ENCODE assay signal across 1 cellular context in the genomic region with DNA sequence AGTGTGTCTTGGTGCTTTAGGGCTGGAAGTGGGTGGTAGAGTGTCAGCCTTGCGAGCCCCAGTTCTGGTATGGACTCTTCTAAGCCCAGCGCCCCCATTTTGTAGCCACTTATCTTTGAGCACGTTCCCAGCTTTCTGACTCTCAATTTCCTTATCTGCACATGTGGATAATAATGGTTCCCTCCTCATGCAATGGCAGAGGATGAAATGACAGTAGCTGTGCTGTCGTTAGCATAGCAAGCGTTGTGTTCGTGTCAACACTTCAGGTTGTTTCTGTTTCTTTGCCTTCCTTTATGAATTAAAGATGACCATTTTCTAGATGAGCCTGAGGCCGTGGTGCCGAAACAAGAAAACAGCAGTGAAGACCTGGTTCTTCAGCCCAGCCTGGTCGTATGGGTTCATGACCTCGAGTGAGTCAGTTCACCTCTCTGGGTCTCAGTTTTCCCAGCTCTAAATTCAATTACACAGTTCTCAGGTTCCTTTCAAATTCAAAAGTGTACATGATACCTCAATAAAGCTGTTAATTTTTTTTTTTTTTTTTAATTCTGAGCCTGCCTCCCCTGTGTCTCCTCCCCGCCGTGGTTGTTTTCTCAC.
TF ChIP-seq lines count a peak whose summit lies in the region.

No MANE protein-coding gene starts in this region.

TF ChIP-seq in K562, 482 proteins besides CTCF, POLR2A, EP300 and RAD21 (continues in another document):
- TF ChIP-seq, protein P1, sequence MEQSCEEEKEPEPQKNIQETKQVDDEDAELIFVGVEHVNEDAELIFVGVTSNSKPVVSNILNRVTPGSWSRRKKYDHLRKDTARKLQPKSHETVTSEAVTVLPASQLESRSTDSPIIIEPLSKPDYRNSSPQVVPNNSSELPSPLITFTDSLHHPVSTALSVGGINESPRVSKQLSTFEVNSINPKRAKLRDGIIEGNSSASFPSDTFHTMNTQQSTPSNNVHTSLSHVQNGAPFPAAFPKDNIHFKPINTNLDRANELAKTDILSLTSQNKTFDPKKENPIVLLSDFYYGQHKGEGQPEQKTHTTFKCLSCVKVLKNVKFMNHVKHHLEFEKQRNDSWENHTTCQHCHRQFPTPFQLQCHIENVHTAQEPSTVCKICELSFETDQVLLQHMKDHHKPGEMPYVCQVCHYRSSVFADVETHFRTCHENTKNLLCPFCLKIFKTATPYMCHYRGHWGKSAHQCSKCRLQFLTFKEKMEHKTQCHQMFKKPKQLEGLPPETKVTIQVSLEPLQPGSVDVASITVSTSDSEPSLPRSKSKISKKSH (CRISPR knock-in tag; IDR thresholded peaks at IDR 0.05): no peak
- TF ChIP-seq MYBL2 (IDR thresholded peaks at IDR 0.05; ENCODE audit: low read depth) (no peak), MYBL2 (CRISPR knock-in tag; IDR thresholded peaks at IDR 0.05; ENCODE audit: borderline replicate concordance) (no peak), ZNF717 (CRISPR knock-in tag; IDR thresholded peaks at IDR 0.05) (no peak), SMAD2 (IDR thresholded peaks at IDR 0.05; ENCODE audit: low read depth, low read length) (no peak), GTF2B (IDR thresholded peaks at IDR 0.05; ENCODE audit: extremely low read depth, insufficient read length) (no peak), DPF2 (IDR thresholded peaks at IDR 0.05) (peak; percentile 58; the same call in 1 of the 2 replicates), DACH1 (IDR thresholded peaks at IDR 0.05; ENCODE audit: partially characterized antibody) (no peak), ZNF395 (CRISPR knock-in tag; IDR thresholded peaks at IDR 0.05) (peak; percentile 56; the same call in 1 of the 2 replicates), CBFA2T3 (IDR thresholded peaks at IDR 0.05) (0 out of 2 replicates have a peak, but pooled peaks have one; percentile 16), ZNF184 (CRISPR knock-in tag; IDR thresholded peaks at IDR 0.05) (no peak), POLR3G (IDR thresholded peaks at IDR 0.05; ENCODE audit: extremely low read depth, insufficient read length, insufficient replicate concordance) (no peak), ARID3A (IDR thresholded peaks at IDR 0.05; ENCODE audit: borderline replicate concordance, low read depth, low read length) (0 out of 2 replicates have a peak, but pooled peaks have one; percentile 14), HMGXB4 (CRISPR knock-in tag; IDR thresholded peaks at IDR 0.05) (no peak), SIRT6 (IDR thresholded peaks at IDR 0.05; ENCODE audit: low read depth, low read length) (no peak), BHLHE40 (IDR thresholded peaks at IDR 0.05; ENCODE audit: low read length) (peak; percentile 56; the same call in 1 of the 2 replicates), L3MBTL2 (IDR thresholded peaks at IDR 0.05) (peak; percentile 62; the same call in 1 of the 2 replicates), SMARCE1 (IDR thresholded peaks at IDR 0.05) (0 out of 2 replicates have a peak, but pooled peaks have one; percentile 11), NR2C1 (IDR thresholded peaks at IDR 0.05) (0 out of 2 replicates have a peak, but pooled peaks have one; percentile 36), NR2C1 (tag; IDR thresholded peaks at IDR 0.05) (peak; percentile 62; the same call in 1 of the 2 replicates), PHB2 (IDR thresholded peaks at IDR 0.05; ENCODE audit: low read depth) (no peak), CREB3 (tag; conservative IDR thresholded peaks at IDR 0.05; ENCODE audit: low read depth) (0 out of 2 replicates have a peak, but pooled peaks have one; percentile 15), MYC (IDR thresholded peaks at IDR 0.05; ENCODE audit: low read depth, low read length) (0 out of 2 replicates have a peak, but pooled peaks have one; percentile 51), MYC (CRISPR knock-in tag; IDR thresholded peaks at IDR 0.05; ENCODE audit: borderline replicate concordance, low read depth) (no peak), CEBPB (tag; IDR thresholded peaks at IDR 0.05) (no peak), ARID1B (IDR thresholded peaks at IDR 0.05) (peak; percentile 6; the same call in 1 of the 2 replicates), ZNF324 (CRISPR knock-in tag; IDR thresholded peaks at IDR 0.05) (no peak), YY1 (IDR thresholded peaks at IDR 0.05; ENCODE audit: borderline replicate concordance in 1 of 3, control insufficient read depth in 1 of 3, extremely low read depth in 1 of 3, insufficient read depth in 3 of 3, insufficient read length in 1 of 3, insufficient replicate concordance in 2 of 3, low read depth in 1 of 3, low read length in 2 of 3) (peak in 1 of 3 experiments; percentile 75), ESRRA (IDR thresholded peaks at IDR 0.05; ENCODE audit: borderline replicate concordance, low read depth) (no peak)
- TF ChIP-seq, protein P2, sequence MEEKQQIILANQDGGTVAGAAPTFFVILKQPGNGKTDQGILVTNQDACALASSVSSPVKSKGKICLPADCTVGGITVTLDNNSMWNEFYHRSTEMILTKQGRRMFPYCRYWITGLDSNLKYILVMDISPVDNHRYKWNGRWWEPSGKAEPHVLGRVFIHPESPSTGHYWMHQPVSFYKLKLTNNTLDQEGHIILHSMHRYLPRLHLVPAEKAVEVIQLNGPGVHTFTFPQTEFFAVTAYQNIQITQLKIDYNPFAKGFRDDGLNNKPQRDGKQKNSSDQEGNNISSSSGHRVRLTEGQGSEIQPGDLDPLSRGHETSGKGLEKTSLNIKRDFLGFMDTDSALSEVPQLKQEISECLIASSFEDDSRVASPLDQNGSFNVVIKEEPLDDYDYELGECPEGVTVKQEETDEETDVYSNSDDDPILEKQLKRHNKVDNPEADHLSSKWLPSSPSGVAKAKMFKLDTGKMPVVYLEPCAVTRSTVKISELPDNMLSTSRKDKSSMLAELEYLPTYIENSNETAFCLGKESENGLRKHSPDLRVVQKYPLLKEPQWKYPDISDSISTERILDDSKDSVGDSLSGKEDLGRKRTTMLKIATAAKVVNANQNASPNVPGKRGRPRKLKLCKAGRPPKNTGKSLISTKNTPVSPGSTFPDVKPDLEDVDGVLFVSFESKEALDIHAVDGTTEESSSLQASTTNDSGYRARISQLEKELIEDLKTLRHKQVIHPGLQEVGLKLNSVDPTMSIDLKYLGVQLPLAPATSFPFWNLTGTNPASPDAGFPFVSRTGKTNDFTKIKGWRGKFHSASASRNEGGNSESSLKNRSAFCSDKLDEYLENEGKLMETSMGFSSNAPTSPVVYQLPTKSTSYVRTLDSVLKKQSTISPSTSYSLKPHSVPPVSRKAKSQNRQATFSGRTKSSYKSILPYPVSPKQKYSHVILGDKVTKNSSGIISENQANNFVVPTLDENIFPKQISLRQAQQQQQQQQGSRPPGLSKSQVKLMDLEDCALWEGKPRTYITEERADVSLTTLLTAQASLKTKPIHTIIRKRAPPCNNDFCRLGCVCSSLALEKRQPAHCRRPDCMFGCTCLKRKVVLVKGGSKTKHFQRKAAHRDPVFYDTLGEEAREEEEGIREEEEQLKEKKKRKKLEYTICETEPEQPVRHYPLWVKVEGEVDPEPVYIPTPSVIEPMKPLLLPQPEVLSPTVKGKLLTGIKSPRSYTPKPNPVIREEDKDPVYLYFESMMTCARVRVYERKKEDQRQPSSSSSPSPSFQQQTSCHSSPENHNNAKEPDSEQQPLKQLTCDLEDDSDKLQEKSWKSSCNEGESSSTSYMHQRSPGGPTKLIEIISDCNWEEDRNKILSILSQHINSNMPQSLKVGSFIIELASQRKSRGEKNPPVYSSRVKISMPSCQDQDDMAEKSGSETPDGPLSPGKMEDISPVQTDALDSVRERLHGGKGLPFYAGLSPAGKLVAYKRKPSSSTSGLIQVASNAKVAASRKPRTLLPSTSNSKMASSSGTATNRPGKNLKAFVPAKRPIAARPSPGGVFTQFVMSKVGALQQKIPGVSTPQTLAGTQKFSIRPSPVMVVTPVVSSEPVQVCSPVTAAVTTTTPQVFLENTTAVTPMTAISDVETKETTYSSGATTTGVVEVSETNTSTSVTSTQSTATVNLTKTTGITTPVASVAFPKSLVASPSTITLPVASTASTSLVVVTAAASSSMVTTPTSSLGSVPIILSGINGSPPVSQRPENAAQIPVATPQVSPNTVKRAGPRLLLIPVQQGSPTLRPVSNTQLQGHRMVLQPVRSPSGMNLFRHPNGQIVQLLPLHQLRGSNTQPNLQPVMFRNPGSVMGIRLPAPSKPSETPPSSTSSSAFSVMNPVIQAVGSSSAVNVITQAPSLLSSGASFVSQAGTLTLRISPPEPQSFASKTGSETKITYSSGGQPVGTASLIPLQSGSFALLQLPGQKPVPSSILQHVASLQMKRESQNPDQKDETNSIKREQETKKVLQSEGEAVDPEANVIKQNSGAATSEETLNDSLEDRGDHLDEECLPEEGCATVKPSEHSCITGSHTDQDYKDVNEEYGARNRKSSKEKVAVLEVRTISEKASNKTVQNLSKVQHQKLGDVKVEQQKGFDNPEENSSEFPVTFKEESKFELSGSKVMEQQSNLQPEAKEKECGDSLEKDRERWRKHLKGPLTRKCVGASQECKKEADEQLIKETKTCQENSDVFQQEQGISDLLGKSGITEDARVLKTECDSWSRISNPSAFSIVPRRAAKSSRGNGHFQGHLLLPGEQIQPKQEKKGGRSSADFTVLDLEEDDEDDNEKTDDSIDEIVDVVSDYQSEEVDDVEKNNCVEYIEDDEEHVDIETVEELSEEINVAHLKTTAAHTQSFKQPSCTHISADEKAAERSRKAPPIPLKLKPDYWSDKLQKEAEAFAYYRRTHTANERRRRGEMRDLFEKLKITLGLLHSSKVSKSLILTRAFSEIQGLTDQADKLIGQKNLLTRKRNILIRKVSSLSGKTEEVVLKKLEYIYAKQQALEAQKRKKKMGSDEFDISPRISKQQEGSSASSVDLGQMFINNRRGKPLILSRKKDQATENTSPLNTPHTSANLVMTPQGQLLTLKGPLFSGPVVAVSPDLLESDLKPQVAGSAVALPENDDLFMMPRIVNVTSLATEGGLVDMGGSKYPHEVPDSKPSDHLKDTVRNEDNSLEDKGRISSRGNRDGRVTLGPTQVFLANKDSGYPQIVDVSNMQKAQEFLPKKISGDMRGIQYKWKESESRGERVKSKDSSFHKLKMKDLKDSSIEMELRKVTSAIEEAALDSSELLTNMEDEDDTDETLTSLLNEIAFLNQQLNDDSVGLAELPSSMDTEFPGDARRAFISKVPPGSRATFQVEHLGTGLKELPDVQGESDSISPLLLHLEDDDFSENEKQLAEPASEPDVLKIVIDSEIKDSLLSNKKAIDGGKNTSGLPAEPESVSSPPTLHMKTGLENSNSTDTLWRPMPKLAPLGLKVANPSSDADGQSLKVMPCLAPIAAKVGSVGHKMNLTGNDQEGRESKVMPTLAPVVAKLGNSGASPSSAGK (IDR thresholded peaks at IDR 0.05): peak; percentile 54
- TF ChIP-seq, protein P3, sequence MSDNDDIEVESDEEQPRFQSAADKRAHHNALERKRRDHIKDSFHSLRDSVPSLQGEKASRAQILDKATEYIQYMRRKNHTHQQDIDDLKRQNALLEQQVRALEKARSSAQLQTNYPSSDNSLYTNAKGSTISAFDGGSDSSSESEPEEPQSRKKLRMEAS (CRISPR knock-in tag; IDR thresholded peaks at IDR 0.05): no peak; the same call in 1 of the 2 replicates
- TF ChIP-seq, protein P4, sequence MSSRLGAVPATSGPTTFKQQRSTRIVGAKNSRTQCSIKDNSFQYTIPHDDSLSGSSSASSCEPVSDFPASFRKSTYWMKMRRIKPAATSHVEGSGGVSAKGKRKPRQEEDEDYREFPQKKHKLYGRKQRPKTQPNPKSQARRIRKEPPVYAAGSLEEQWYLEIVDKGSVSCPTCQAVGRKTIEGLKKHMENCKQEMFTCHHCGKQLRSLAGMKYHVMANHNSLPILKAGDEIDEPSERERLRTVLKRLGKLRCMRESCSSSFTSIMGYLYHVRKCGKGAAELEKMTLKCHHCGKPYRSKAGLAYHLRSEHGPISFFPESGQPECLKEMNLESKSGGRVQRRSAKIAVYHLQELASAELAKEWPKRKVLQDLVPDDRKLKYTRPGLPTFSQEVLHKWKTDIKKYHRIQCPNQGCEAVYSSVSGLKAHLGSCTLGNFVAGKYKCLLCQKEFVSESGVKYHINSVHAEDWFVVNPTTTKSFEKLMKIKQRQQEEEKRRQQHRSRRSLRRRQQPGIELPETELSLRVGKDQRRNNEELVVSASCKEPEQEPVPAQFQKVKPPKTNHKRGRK (tag; IDR thresholded peaks at IDR 0.05): no peak
